1 cellular context compared by ENCODE assay signal in genomic region chr5:175778951-175779475, GRCh38.
TF ChIP-seq lines count a peak whose summit lies in the region.

No MANE protein-coding gene starts in this region.

TF ChIP-seq in HEK293, 187 proteins besides CTCF, POLR2A, EP300 and RAD21 (continued from another document):
- TF ChIP-seq, protein P1, sequence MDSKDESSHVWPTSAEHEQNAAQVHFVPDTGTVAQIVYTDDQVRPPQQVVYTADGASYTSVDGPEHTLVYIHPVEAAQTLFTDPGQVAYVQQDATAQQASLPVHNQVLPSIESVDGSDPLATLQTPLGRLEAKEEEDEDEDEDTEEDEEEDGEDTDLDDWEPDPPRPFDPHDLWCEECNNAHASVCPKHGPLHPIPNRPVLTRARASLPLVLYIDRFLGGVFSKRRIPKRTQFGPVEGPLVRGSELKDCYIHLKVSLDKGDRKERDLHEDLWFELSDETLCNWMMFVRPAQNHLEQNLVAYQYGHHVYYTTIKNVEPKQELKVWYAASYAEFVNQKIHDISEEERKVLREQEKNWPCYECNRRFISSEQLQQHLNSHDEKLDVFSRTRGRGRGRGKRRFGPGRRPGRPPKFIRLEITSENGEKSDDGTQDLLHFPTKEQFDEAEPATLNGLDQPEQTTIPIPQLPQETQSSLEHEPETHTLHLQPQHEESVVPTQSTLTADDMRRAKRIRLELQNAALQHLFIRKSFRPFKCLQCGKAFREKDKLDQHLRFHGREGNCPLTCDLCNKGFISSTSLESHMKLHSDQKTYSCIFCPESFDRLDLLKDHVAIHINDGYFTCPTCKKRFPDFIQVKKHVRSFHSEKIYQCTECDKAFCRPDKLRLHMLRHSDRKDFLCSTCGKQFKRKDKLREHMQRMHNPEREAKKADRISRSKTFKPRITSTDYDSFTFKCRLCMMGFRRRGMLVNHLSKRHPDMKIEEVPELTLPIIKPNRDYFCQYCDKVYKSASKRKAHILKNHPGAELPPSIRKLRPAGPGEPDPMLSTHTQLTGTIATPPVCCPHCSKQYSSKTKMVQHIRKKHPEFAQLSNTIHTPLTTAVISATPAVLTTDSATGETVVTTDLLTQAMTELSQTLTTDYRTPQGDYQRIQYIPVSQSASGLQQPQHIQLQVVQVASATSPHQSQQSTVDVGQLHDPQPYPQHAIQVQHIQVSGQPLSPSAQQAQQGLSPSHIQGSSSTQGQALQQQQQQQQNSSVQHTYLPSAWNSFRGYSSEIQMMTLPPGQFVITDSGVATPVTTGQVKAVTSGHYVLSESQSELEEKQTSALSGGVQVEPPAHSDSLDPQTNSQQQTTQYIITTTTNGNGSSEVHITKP (tag by site-specific recombination; IDR thresholded peaks at IDR 0.05): peak; percentile 14; the same call in 1 of the 2 replicates
- TF ChIP-seq ZBTB44 (tag by site-specific recombination; IDR thresholded peaks at IDR 0.05): peak; percentile 55; the same call in 1 of the 2 replicates
